8 cellular contexts compared by ENCODE assay signal in genomic region chr1:247077768-247078314, GRCh38. TPM values are rescaled to one million over a fixed set of nuclear protein-coding genes. Genes with fewer than 3 reads are reported as not detected.
DNase-seq lines count a peak whose midpoint lies in the region; ATAC-seq, FAIRE-seq and TF ChIP-seq lines count a peak whose summit lies in the region.

No MANE protein-coding gene starts in this region.

- TF ChIP-seq RAD21 in A549 (conservative IDR thresholded peaks at IDR 0.05 in 1 of 2, IDR thresholded peaks at IDR 0.05 in 1 of 2) (no peak), GM12878 (IDR thresholded peaks at IDR 0.05; ENCODE audit: insufficient read depth, low read depth, low read length) (no peak), HepG2 (CRISPR knock-in tag; IDR thresholded peaks at IDR 0.05) (no peak)

- H3K4me1 ChIP-seq in A549 = 0 out of 3 replicates have a peak, but pooled peaks cover 3% of the 10 kb centered on the region
- H3K4me1 ChIP-seq in GM12878 (ENCODE audit: control insufficient read depth, insufficient read depth, low read length) = no peaks in the 10 kb centered on the region; the same call in 1 of the 2 replicates
- H3K4me1 ChIP-seq in HepG2 (ENCODE audit: insufficient read depth, low read length) = peaks cover 43% of the 10 kb centered on the region
- H3K4me1 ChIP-seq in transverse colon = peaks cover 0 to 18% (median 7%) of the 10 kb centered on the region in 4 donors

- peak overlapping the region; percentile 92 for H3K9ac ChIP-seq in GM12878 (ENCODE audit: control insufficient read depth, insufficient read depth, low read length)
- peak overlapping the region; percentile 87 for H3K9ac ChIP-seq in HepG2 (ENCODE audit: insufficient read depth, low read depth, low read length)

- no peak for FAIRE-seq in A549 (lab: Jason Lieb, UNC)
- FAIRE-seq in GM18507 (lab: Jason Lieb, UNC) = peak; percentile 60
- peak; percentile 89 for FAIRE-seq in GM12878 (lab: Jason Lieb, UNC)
- FAIRE-seq in HepG2 (lab: Jason Lieb, UNC) = no peak
- FAIRE-seq in RCC 7860 (lab: Jason Lieb, UNC) = no peak

- peak overlapping the region; percentile 78 for H3K4me2 ChIP-seq in A549
- H3K4me2 ChIP-seq in GM12878 (ENCODE audit: control insufficient read depth, insufficient read depth) = peak overlapping the region; percentile 89
- peak overlapping the region; percentile 63 for H3K4me2 ChIP-seq in HepG2 (ENCODE audit: low read depth, low read length)

- H3K27me3 ChIP-seq in GM12878 (replicated peaks in 1 of 2; ENCODE audit: control insufficient read depth in 2 of 2, insufficient read depth in 2 of 2, low read length in 1 of 2) = no peaks in the 10 kb centered on the region
- no peaks in the 10 kb centered on the region; a peak in 1 of 5 replicates for H3K27me3 ChIP-seq in HepG2 (ENCODE audit: control insufficient read depth in 1 of 2, insufficient read depth in 2 of 2, low read length in 2 of 2)
- no peaks in the 10 kb centered on the region for H3K27me3 ChIP-seq in transverse colon

- H3K9me3 ChIP-seq in A549 (peaks cover 39% of the 10 kb centered on the region), GM12878 (replicated peaks; ENCODE audit: control insufficient read depth, insufficient read depth, low read length) (peaks cover 11% of the 10 kb centered on the region; the same call in 2 of the 3 replicates), HepG2 (ENCODE audit: low read length) (no peaks in the 10 kb centered on the region), transverse colon (no peaks in the 10 kb centered on the region)

- in situ Hi-C loops in KBM-7 (cut with MboI; ENCODE audit: low pct_unique_long_range_greater_than_20kb, low sequenced_read_pairs) = no loop called here
- in situ Hi-C loops in GM12878 (cut with MboI) = no loop called here
- in situ Hi-C loops in HepG2 (cut with HindIII; ENCODE audit: extremely low pct_ligation_motif_present, low pct_unique_long_range_greater_than_20kb) = no loop called here
- in situ Hi-C loops in transverse colon (cut with MboI; ENCODE audit: low pct_ligation_motif_present in 1 of 4, low pct_unique_long_range_greater_than_20kb in 1 of 4, low sequenced_read_pairs in 3 of 4) = no loop called here

- POLR2A ChIA-PET in A549 (lab: Yijun Ruan, JAX) = interaction anchor here (1.0 to 1.6 kb wide), 5 partner anchors 10 to 146 kb away, joined by 3 to 6 read pairs (median 4); no protein-coding TSS in a partner anchor
- POLR2A ChIA-PET in GM12878 (lab: Charles Lee) = no interaction called here
- POLR2A ChIA-PET in HepG2 (lab: Yijun Ruan, JAX) = interaction anchor here (1.0 to 1.8 kb wide), 4 partner anchors 11 to 37 kb away, joined by 3 to 6 read pairs (median 4); no protein-coding TSS in a partner anchor

- ATAC-seq in A549 (peak; percentile 8 to 15; a peak in 3 of 6 replicates), GM12878 (peak; percentile 49), HepG2 (peak; percentile 13; the same call in 2 of the 3 replicates), GM21360 (IDR thresholded peaks at IDR 0.05; ENCODE audit: unreplicated experiment) (no peak)

- H2AFZ ChIP-seq in GM12878 (ENCODE audit: control insufficient read depth, low read depth, low read length) (peak overlapping the region; percentile 100), HepG2 (ENCODE audit: low read length) (no peak overlapping the region)

- 18% methylated on average over 13 of the region's 13 CpGs for WGBS in A549 (ENCODE audit: missing lambda C conversion rate)
- WGBS in GM12878 (ENCODE audit: insufficient coverage, insufficient replicate concordance, low lambda C conversion rate, missing lambda C conversion rate) = 2% methylated on average over 13 of the region's 13 CpGs
- 18% methylated on average over 13 of the region's 13 CpGs for WGBS in HepG2 (ENCODE audit: low lambda C conversion rate)
- 3 to 10% methylated on average over 3 to 13 of the region's 13 CpGs for whole genome bisulfite sequencing in transverse colon (ENCODE audit: low coverage in 1 of 2), 2 donors

- H3K27ac ChIP-seq in A549 (peak overlapping the region; percentile 72 to 91), GM12878 (ENCODE audit: control insufficient read depth, insufficient read depth) (peak overlapping the region; percentile 76), HepG2 (ENCODE audit: extremely low read length, insufficient read depth, low read length) (peak overlapping the region; percentile 90), transverse colon (peak overlapping the region; percentile 80 to 84 (median 83))

- intact Hi-C loops in GM12878 (cut with micrococcal nuclease; ENCODE audit: unreplicated experiment) (loop anchor here (2.0 kb wide), 1 partner anchor 27 kb away; the partner anchor contains the start of gene ZNF669), HepG2 (cut with micrococcal nuclease; ENCODE audit: unreplicated experiment) (loop anchor here (1.0 to 2.0 kb wide), 3 partner anchors 26 to 147 kb away; partner anchors contain the start of genes AHCTF1, ZNF669 and ZNF695), transverse colon (cut with DNase I; ENCODE audit: low total_unique reads) (loop anchor here (2.0 kb wide), 1 partner anchor 255 kb away; no protein-coding TSS in a partner anchor)

- H4K20me1 ChIP-seq in GM12878 (ENCODE audit: control insufficient read depth, insufficient read depth) (no peaks in the 10 kb centered on the region; the same call in 1 of the 2 replicates), HepG2 (ENCODE audit: insufficient read depth, low read length) (peaks cover 10% of the 10 kb centered on the region)

- H3K36me3 ChIP-seq in GM12878 (ENCODE audit: control insufficient read depth in 2 of 2, insufficient read depth in 2 of 2, low read length in 1 of 2) = no peaks in the 10 kb centered on the region
- no peaks in the 10 kb centered on the region for H3K36me3 ChIP-seq in HepG2 (replicated peaks in 1 of 2; ENCODE audit: control insufficient read depth in 1 of 2, insufficient read depth in 2 of 2, low read length in 2 of 2)
- H3K36me3 ChIP-seq in transverse colon = no peaks in the 10 kb centered on the region

- peak overlapping the region; percentile 75 for H3K4me3 ChIP-seq in A549
- H3K4me3 ChIP-seq in GM12878 = peak overlapping the region; percentile 76
- peak overlapping the region; percentile 78 to 86 (median 82) for H3K4me3 ChIP-seq in HepG2 (replicated peaks in 1 of 3; ENCODE audit: insufficient read depth in 1 of 3, low read depth in 2 of 3, low read length in 3 of 3)
- peak overlapping the region; percentile 54 to 96 (median 78) for H3K4me3 ChIP-seq in transverse colon

- TF ChIP-seq EP300 in A549 (IDR thresholded peaks at IDR 0.05) = no peak
- TF ChIP-seq EP300 in GM12878 (IDR thresholded peaks at IDR 0.05; ENCODE audit: borderline replicate concordance in 1 of 2, control insufficient read depth in 1 of 2, low read depth in 2 of 2, low read length in 2 of 2) = no peak
- no peak for TF ChIP-seq EP300 in HepG2 (IDR thresholded peaks at IDR 0.05; ENCODE audit: low read depth in 2 of 2, low read length in 2 of 2)
- TF ChIP-seq EP300 in HepG2 (CRISPR knock-in tag; IDR thresholded peaks at IDR 0.05; ENCODE audit: borderline replicate concordance) = no peak
- no peak for TF ChIP-seq EP300 in transverse colon (IDR thresholded peaks at IDR 0.05; ENCODE audit: low read depth)

- peak in 1 of 2 experiments; percentile 13 for DNase-seq in A549 (ENCODE audit: low read depth in 1 of 2, low spot score in 1 of 2)
- DNase-seq in GM18507 (ENCODE audit: extremely low spot score, insufficient read length, low read depth) = no peak
- DNase-seq in KBM-7 = peak; percentile 61
- peak; percentile 8 for DNase-seq in GM12878 (ENCODE audit: low read depth, low spot score)
- DNase-seq in HepG2 (ENCODE audit: low spot score) = peak; percentile 20
- DNase-seq in transverse colon = no peak
- DNase-seq in RCC 7860 (ENCODE audit: low spot score) = no peak

- TF ChIP-seq CTCF in A549 (IDR thresholded peaks at IDR 0.05) = no peak
- no peak for TF ChIP-seq CTCF in GM12878 (IDR thresholded peaks at IDR 0.05 in 2 of 3, conservative IDR thresholded peaks at IDR 0.05 in 1 of 3; ENCODE audit: control insufficient read depth in 2 of 3, extremely low read depth in 1 of 3, insufficient read depth in 1 of 3, low read depth in 3 of 3, low read length in 3 of 3)
- TF ChIP-seq CTCF in HepG2 (CRISPR knock-in tag; IDR thresholded peaks at IDR 0.05) = no peak
- TF ChIP-seq CTCF in transverse colon (IDR thresholded peaks at IDR 0.05) = no peak

- BruUV-seq in GM12878 (replicated peaks; lab: Mats Ljungman, UMichigan) (TSS peak; percentile 61), HepG2 (replicated peaks; lab: Mats Ljungman, UMichigan) (TSS peak; percentile 56)

- TF ChIP-seq POLR2A in A549 (IDR thresholded peaks at IDR 0.05; ENCODE audit: low read length) (no peak), GM12878 (IDR thresholded peaks at IDR 0.05; ENCODE audit: low read depth, low read length) (no peak), HepG2 (IDR thresholded peaks at IDR 0.05; ENCODE audit: insufficient read depth in 1 of 2, low read depth in 2 of 2, low read length in 2 of 2) (peak in 1 of 2 experiments; percentile 17; a peak in 1 of 4 replicates), transverse colon (IDR thresholded peaks at IDR 0.05) (no peak)

- RAD21 ChIA-PET in GM12878 (lab: Charles Lee; ENCODE audit: unreplicated experiment) = no interaction called here

- SMC1A ChIA-PET in GM12878 (lab: Charles Lee; ENCODE audit: uncharacterized antibody, unreplicated experiment) = interaction anchor here (0.6 to 1.3 kb wide), 3 partner anchors 139 to 313 kb away, joined by 3 read pairs; no protein-coding TSS in a partner anchor

- CTCF ChIA-PET in A549 (lab: Yijun Ruan, JAX) (no interaction called here), GM12878 (lab: Yijun Ruan, JAX) (interaction anchor here (1.1 kb wide), 1 partner anchor 311 kb away, joined by 3 read pairs; no protein-coding TSS in a partner anchor), HepG2 (lab: Yijun Ruan, JAX; ENCODE audit: low intra/inter-chr PET ratio, low total read pairs) (no interaction called here)

- H3K79me2 ChIP-seq in GM12878 (ENCODE audit: control insufficient read depth, insufficient read depth, low read length) (peaks cover 13% of the 10 kb centered on the region), HepG2 (ENCODE audit: insufficient read depth, low read length) (peaks cover 54% of the 10 kb centered on the region)

RNA-seq across cellular contexts. Expression of gene ZNF670, which starts 0.8 kb away (rescaled TPM):
- 3.5 and 4.3 TPM in 2 replicates for polyA plus RNA-seq in A549 (2011; rRNA removed)
- 0.85 and 1.0 TPM in 2 replicates for polyA plus RNA-seq in A549 (2012; cell fraction: cytosol; rRNA removed)
- 0.36 and 0.54 TPM in 2 replicates for polyA plus RNA-seq in A549 (2012; cell fraction: nucleus; rRNA removed)
- polyA plus RNA-seq in A549 (2017; fragmentation: RNase III; extraction: RNeasy Plus Mini Kit Qiagen cat#74134 plus additional on column Dnase treatment) = 2.9 to 3.3 TPM (median 3.0 TPM) in 3 replicates
- polyA minus RNA-seq in A549 (2011; rRNA and poly(A)+ RNA removed) = 1.1 and 1.2 TPM in 2 replicates
- total RNA-seq in GM12878 (2013; cell fraction: nucleolus; rRNA removed) = 7.0 and 8.7 TPM in 2 replicates
- total RNA-seq in GM12878 (2014; rRNA removed) = 4.9 TPM in 2 replicates
- 6.0 and 6.5 TPM in 2 replicates for total RNA-seq in GM12878 (2014; rRNA removed; fragmentation: Illumina TruSeq; extraction: Trizol)
- 2.0 and 3.0 TPM in 2 replicates for total RNA-seq in GM12878 (2021)
- polyA plus RNA-seq in GM12878 (2011; ENCODE audit: low read depth) = 1.3 TPM
- 3.7 and 6.6 TPM in 2 replicates for polyA plus RNA-seq in GM12878 (2011; rRNA removed)
- 1.2 and 1.5 TPM in 2 replicates for polyA plus RNA-seq in GM12878 (2011; cell fraction: cytosol; rRNA removed)
- 1.4 and 1.8 TPM in 2 replicates for polyA plus RNA-seq in GM12878 (2011; cell fraction: nucleus; rRNA removed)
- 2.7 and 3.3 TPM in 2 replicates for polyA plus RNA-seq in GM12878 (2012)
- polyA plus RNA-seq in GM12878 (2014; fragmentation: Illumina TruSeq; extraction: Trizol) = 5.2 and 6.7 TPM in 2 replicates
- polyA plus RNA-seq in GM12878 (2014; fragmentation: Nextera tagmentation; extraction: Ambion mirVana) = 1 to 10 TPM; 5.3 to 7.4 TPM
- 2.2 and 3.2 TPM in 2 replicates for polyA plus RNA-seq in GM12878 (2014; rRNA removed)
- polyA plus RNA-seq in GM12878 (2016; fragmentation: Nextera tagmentation; extraction: Ambion mirVana) = 1 to 10 TPM; 7.9 to 9.0 TPM
- polyA minus RNA-seq in GM12878 (2011; rRNA and poly(A)+ RNA removed) = 2.3 and 3.0 TPM in 2 replicates
- polyA minus RNA-seq in GM12878 (2011; cell fraction: cytosol; rRNA and poly(A)+ RNA removed) = 1.1 and 1.3 TPM in 2 replicates
- 0.97 and 2.2 TPM in 2 replicates for polyA minus RNA-seq in GM12878 (2011; cell fraction: nucleus; rRNA and poly(A)+ RNA removed)
- total RNA-seq in HepG2 (2016; rRNA removed; fragmentation: Illumina TruSeq; extraction: Trizol) = 10.9 and 15.2 TPM in 2 replicates
- total RNA-seq in HepG2 (2016; cell fraction: cytosol; rRNA removed; fragmentation: Illumina TruSeq; extraction: Trizol; ENCODE audit: low read depth) = 3.3 and 4.0 TPM in 2 replicates
- 10.9 and 17.3 TPM in 2 replicates for total RNA-seq in HepG2 (2016; cell fraction: insoluble cytoplasmic fraction; rRNA removed; fragmentation: Illumina TruSeq; extraction: Trizol)
- total RNA-seq in HepG2 (2016; cell fraction: membrane; rRNA removed; fragmentation: Illumina TruSeq; extraction: Trizol) = 6.3 and 7.0 TPM in 2 replicates
- 6.2 and 8.1 TPM in 2 replicates for total RNA-seq in HepG2 (2016; cell fraction: nucleus; rRNA removed; fragmentation: Illumina TruSeq; extraction: Trizol)
- 3.1 and 4.2 TPM in 2 replicates for polyA plus RNA-seq in HepG2 (2011; rRNA removed)
- 1.2 and 1.4 TPM in 2 replicates for polyA plus RNA-seq in HepG2 (2011; cell fraction: cytosol; rRNA removed)
- 2.3 and 2.7 TPM in 2 replicates for polyA plus RNA-seq in HepG2 (2011; cell fraction: nucleus; rRNA removed)
- polyA plus RNA-seq in HepG2 (2012) = 6.0 and 9.2 TPM in 2 replicates
- 0.41 and 0.53 TPM in 2 replicates for polyA plus RNA-seq in HepG2 (2016; cell fraction: cytosol; fragmentation: Illumina TruSeq; extraction: Trizol; ENCODE audit: low read depth)
- 13.4 and 14.2 TPM in 2 replicates for polyA plus RNA-seq in HepG2 (2016; cell fraction: insoluble cytoplasmic fraction; fragmentation: Illumina TruSeq; extraction: Trizol; ENCODE audit: low read depth)
- polyA plus RNA-seq in HepG2 (2016; cell fraction: membrane; fragmentation: Illumina TruSeq; extraction: Trizol; ENCODE audit: low read depth) = 2.0 and 2.3 TPM in 2 replicates
- 5.8 and 7.7 TPM in 2 replicates for polyA plus RNA-seq in HepG2 (2016; cell fraction: nucleus; fragmentation: Illumina TruSeq; extraction: Trizol; ENCODE audit: insufficient read depth, low read depth)
- 0.82 and 2.0 TPM in 2 replicates for polyA minus RNA-seq in HepG2 (2011; rRNA and poly(A)+ RNA removed; ENCODE audit: low replicate concordance)
- polyA minus RNA-seq in HepG2 (2011; cell fraction: cytosol; rRNA and poly(A)+ RNA removed) = 4.1 and 4.4 TPM in 2 replicates
- 14.9 and 16.4 TPM in 2 replicates for polyA minus RNA-seq in HepG2 (2011; cell fraction: nucleus; rRNA and poly(A)+ RNA removed)
- total RNA-seq in transverse colon = 1 to 10 TPM; 1.9 to 4.6 (median 2.6) TPM

RNA-seq across cellular contexts. Expression of gene ZNF669, which starts 26.3 kb away (rescaled TPM):
- polyA plus RNA-seq in A549 (2011; rRNA removed) = 5.3 and 5.4 TPM in 2 replicates
- polyA plus RNA-seq in A549 (2012; cell fraction: cytosol; rRNA removed) = 1.6 and 1.7 TPM in 2 replicates
- polyA plus RNA-seq in A549 (2012; cell fraction: nucleus; rRNA removed) = 2.2 and 2.3 TPM in 2 replicates
- polyA plus RNA-seq in A549 (2017; fragmentation: RNase III; extraction: RNeasy Plus Mini Kit Qiagen cat#74134 plus additional on column Dnase treatment) = 3.6 to 3.7 TPM (median 3.6 TPM) in 3 replicates
- 3.4 and 4.3 TPM in 2 replicates for polyA minus RNA-seq in A549 (2011; rRNA and poly(A)+ RNA removed)
- total RNA-seq in GM12878 (2013; cell fraction: nucleolus; rRNA removed) = 15.3 and 18.1 TPM in 2 replicates
- total RNA-seq in GM12878 (2014; rRNA removed) = 9.5 and 10.7 TPM in 2 replicates
- 10.9 and 11.1 TPM in 2 replicates for total RNA-seq in GM12878 (2014; rRNA removed; fragmentation: Illumina TruSeq; extraction: Trizol)
- 5.8 and 5.9 TPM in 2 replicates for total RNA-seq in GM12878 (2021)
- polyA plus RNA-seq in GM12878 (2011; ENCODE audit: low read depth) = 4.9 TPM
- polyA plus RNA-seq in GM12878 (2011; rRNA removed) = 4.8 and 7.1 TPM in 2 replicates
- 2.6 and 3.2 TPM in 2 replicates for polyA plus RNA-seq in GM12878 (2011; cell fraction: cytosol; rRNA removed)
- polyA plus RNA-seq in GM12878 (2011; cell fraction: nucleus; rRNA removed) = 2.2 and 2.6 TPM in 2 replicates
- polyA plus RNA-seq in GM12878 (2012) = 4.3 and 5.4 TPM in 2 replicates
- polyA plus RNA-seq in GM12878 (2014; fragmentation: Illumina TruSeq; extraction: Trizol) = 8.0 and 9.3 TPM in 2 replicates
- polyA plus RNA-seq in GM12878 (2014; fragmentation: Nextera tagmentation; extraction: Ambion mirVana) = 1 to 10 TPM; 5.2 to 5.6 TPM
- 3.5 and 6.5 TPM in 2 replicates for polyA plus RNA-seq in GM12878 (2014; rRNA removed)
- polyA plus RNA-seq in GM12878 (2016; fragmentation: Nextera tagmentation; extraction: Ambion mirVana) = 1 to 10 TPM; 4.9 to 5.1 TPM
- 4.1 and 7.2 TPM in 2 replicates for polyA minus RNA-seq in GM12878 (2011; rRNA and poly(A)+ RNA removed)
- 2.1 and 2.5 TPM in 2 replicates for polyA minus RNA-seq in GM12878 (2011; cell fraction: cytosol; rRNA and poly(A)+ RNA removed)
- 4.4 and 7.1 TPM in 2 replicates for polyA minus RNA-seq in GM12878 (2011; cell fraction: nucleus; rRNA and poly(A)+ RNA removed)
- 13.6 and 14.6 TPM in 2 replicates for total RNA-seq in HepG2 (2016; rRNA removed; fragmentation: Illumina TruSeq; extraction: Trizol)
- total RNA-seq in HepG2 (2016; cell fraction: cytosol; rRNA removed; fragmentation: Illumina TruSeq; extraction: Trizol; ENCODE audit: low read depth) = 2.4 and 3.5 TPM in 2 replicates
- total RNA-seq in HepG2 (2016; cell fraction: insoluble cytoplasmic fraction; rRNA removed; fragmentation: Illumina TruSeq; extraction: Trizol) = 10.6 and 14.2 TPM in 2 replicates
- 5.9 and 7.8 TPM in 2 replicates for total RNA-seq in HepG2 (2016; cell fraction: membrane; rRNA removed; fragmentation: Illumina TruSeq; extraction: Trizol)
- 9.1 and 11.4 TPM in 2 replicates for total RNA-seq in HepG2 (2016; cell fraction: nucleus; rRNA removed; fragmentation: Illumina TruSeq; extraction: Trizol)
- polyA plus RNA-seq in HepG2 (2011; rRNA removed) = 2.8 and 3.1 TPM in 2 replicates
- polyA plus RNA-seq in HepG2 (2011; cell fraction: cytosol; rRNA removed) = 1.6 and 2.7 TPM in 2 replicates
- polyA plus RNA-seq in HepG2 (2011; cell fraction: nucleus; rRNA removed) = 1.7 and 1.8 TPM in 2 replicates
- 3.2 and 4.3 TPM in 2 replicates for polyA plus RNA-seq in HepG2 (2012)
- polyA plus RNA-seq in HepG2 (2016; cell fraction: cytosol; fragmentation: Illumina TruSeq; extraction: Trizol; ENCODE audit: low read depth) = 0.65 and 0.85 TPM in 2 replicates
- 6.7 and 7.5 TPM in 2 replicates for polyA plus RNA-seq in HepG2 (2016; cell fraction: insoluble cytoplasmic fraction; fragmentation: Illumina TruSeq; extraction: Trizol; ENCODE audit: low read depth)
- polyA plus RNA-seq in HepG2 (2016; cell fraction: membrane; fragmentation: Illumina TruSeq; extraction: Trizol; ENCODE audit: low read depth) = 0.85 and 1.5 TPM in 2 replicates
- polyA plus RNA-seq in HepG2 (2016; cell fraction: nucleus; fragmentation: Illumina TruSeq; extraction: Trizol; ENCODE audit: insufficient read depth, low read depth) = 4.8 and 6.8 TPM in 2 replicates
- 5.8 and 7.0 TPM in 2 replicates for polyA minus RNA-seq in HepG2 (2011; rRNA and poly(A)+ RNA removed; ENCODE audit: low replicate concordance)
- 3.7 and 4.6 TPM in 2 replicates for polyA minus RNA-seq in HepG2 (2011; cell fraction: cytosol; rRNA and poly(A)+ RNA removed)
- polyA minus RNA-seq in HepG2 (2011; cell fraction: nucleus; rRNA and poly(A)+ RNA removed) = 9.9 and 10.7 TPM in 2 replicates
- 10 to 100 TPM in 1 of 4 donors, 1 to 10 TPM in 3; 2.4 to 26.2 (median 4.9) TPM for total RNA-seq in transverse colon

Comparison
In these comparisons a context has a peak if more than half of its experiments do, and no peak if none do; other contexts are left out.
1. DNase-seq: peak in KBM-7 (single experiment), GM12878 (single experiment) and HepG2 (single experiment); none in GM18507 (single experiment), transverse colon (single experiment) and RCC 7860 (single experiment).
2. Peak in every context shown above with its lines, with median percentiles within 50 percentile points of each other: H3K27ac ChIP-seq, H3K4me2 ChIP-seq and H3K4me3 ChIP-seq.